1 cellular context compared by ENCODE assay signal in genomic region chr6:113626470-113626869, GRCh38.
TF ChIP-seq lines count a peak whose summit lies in the region.

No MANE protein-coding gene starts in this region.

TF ChIP-seq in GM23338, 12 proteins besides CTCF, POLR2A, EP300 and RAD21 (continued from another document):
- TF ChIP-seq ZNF462 (CRISPR knock-in tag; IDR thresholded peaks at IDR 0.05) (no peak), EZH2phosphoT487 (IDR thresholded peaks at IDR 0.05; ENCODE audit: unreplicated experiment) (no peak), NANOG (IDR thresholded peaks at IDR 0.05; ENCODE audit: borderline replicate concordance) (no peak), STAT1 (IDR thresholded peaks at IDR 0.05; ENCODE audit: unreplicated experiment) (no peak), POLR2AphosphoS5 (IDR thresholded peaks at IDR 0.05; ENCODE audit: low read depth) (no peak)
